1 cellular context compared by ENCODE assay signal in the genomic region with DNA sequence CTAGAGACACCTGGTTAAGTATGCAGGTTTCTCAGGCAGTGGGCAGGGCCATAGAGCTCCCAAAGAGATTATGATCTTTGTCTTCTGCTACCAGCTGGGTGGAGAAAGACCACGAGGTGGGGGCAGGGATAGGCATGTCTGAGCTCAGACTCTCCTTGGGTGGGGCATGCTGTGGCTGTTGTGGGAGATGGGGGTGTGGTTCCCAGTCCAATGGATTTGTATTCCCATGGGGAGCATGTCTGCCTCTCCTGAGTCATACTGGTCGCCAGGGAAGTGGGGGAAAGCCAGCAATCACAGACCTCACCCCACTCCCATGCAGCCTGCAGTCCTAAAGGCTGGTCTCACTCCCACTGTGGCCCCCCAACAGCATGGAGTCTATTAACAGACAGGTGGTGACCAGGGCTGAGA.
TF ChIP-seq lines count a peak whose summit lies in the region.

No MANE protein-coding gene starts in this region.

TF ChIP-seq in WTC11, 78 proteins besides CTCF, POLR2A, EP300 and RAD21:
- TF ChIP-seq, protein P1, sequence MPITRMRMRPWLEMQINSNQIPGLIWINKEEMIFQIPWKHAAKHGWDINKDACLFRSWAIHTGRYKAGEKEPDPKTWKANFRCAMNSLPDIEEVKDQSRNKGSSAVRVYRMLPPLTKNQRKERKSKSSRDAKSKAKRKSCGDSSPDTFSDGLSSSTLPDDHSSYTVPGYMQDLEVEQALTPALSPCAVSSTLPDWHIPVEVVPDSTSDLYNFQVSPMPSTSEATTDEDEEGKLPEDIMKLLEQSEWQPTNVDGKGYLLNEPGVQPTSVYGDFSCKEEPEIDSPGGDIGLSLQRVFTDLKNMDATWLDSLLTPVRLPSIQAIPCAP (CRISPR knock-in tag; IDR thresholded peaks at IDR 0.05), result no peak
- TF ChIP-seq, protein P2, sequence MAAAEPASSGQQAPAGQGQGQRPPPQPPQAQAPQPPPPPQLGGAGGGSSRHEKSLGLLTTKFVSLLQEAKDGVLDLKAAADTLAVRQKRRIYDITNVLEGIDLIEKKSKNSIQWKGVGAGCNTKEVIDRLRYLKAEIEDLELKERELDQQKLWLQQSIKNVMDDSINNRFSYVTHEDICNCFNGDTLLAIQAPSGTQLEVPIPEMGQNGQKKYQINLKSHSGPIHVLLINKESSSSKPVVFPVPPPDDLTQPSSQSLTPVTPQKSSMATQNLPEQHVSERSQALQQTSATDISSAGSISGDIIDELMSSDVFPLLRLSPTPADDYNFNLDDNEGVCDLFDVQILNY (CRISPR knock-in tag; IDR thresholded peaks at IDR 0.05), result no peak
- TF ChIP-seq, protein P3, sequence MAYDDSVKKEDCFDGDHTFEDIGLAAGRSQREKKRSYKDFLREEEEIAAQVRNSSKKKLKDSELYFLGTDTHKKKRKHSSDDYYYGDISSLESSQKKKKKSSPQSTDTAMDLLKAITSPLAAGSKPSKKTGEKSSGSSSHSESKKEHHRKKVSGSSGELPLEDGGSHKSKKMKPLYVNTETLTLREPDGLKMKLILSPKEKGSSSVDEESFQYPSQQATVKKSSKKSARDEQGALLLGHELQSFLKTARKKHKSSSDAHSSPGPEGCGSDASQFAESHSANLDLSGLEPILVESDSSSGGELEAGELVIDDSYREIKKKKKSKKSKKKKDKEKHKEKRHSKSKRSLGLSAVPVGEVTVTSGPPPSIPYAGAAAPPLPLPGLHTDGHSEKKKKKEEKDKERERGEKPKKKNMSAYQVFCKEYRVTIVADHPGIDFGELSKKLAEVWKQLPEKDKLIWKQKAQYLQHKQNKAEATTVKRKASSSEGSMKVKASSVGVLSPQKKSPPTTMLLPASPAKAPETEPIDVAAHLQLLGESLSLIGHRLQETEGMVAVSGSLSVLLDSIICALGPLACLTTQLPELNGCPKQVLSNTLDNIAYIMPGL (CRISPR knock-in tag; IDR thresholded peaks at IDR 0.05), result no peak
